Comparison of ENCODE assay signal across 9 cellular contexts in genomic region chr3:48478631-48479555, GRCh38. TPM values are rescaled to one million over a fixed set of nuclear protein-coding genes. Genes with fewer than 3 reads are reported as not detected.
DNase-seq lines count a peak whose midpoint lies in the region; ATAC-seq, FAIRE-seq and TF ChIP-seq lines count a peak whose summit lies in the region.
"Had no signal": no experiment of that assay in that cellular context is flagged by ENCODE, and none has a peak within 500 bp of the region (broad histone marks: within the 10 kb centered on the region; RNA-seq: fewer than 3 reads in every experiment).

No MANE protein-coding gene starts in this region.

- H3K79me2 ChIP-seq in K562 (ENCODE audit: control insufficient read depth, insufficient read depth, low read length): no peaks in the 10 kb centered on the region

- TF ChIP-seq POLR2A in K562 (conservative IDR thresholded peaks at IDR 0.05): no peak

- H3K4me1 Mint-ChIP-seq in T-helper 17 cell: peaks cover 33% of the 10 kb centered on the region

- H3K9ac ChIP-seq in K562 (ENCODE audit: insufficient read depth in 1 of 2, low read depth in 2 of 2, low read length in 2 of 2): no peak overlapping the region

- no peaks in the 10 kb centered on the region for H3K27me3 Mint-ChIP-seq in T-helper 17 cell

- no peaks in the 10 kb centered on the region for H4K20me1 ChIP-seq in K562 (replicated peaks; ENCODE audit: control insufficient read depth, insufficient read depth, low read length)

- no peaks in the 10 kb centered on the region for H3K36me3 ChIP-seq in K562 (ENCODE audit: control insufficient read depth, insufficient read depth, low read length)

- peak overlapping the region; percentile 95 for H3K4me3 Mint-ChIP-seq in T-helper 17 cell

- no peak overlapping the region for H3K4me3 ChIP-seq in K562

- FAIRE-seq in GM19239 (lab: Jason Lieb, UNC): peak; percentile 94
- no peak for FAIRE-seq in K562 (lab: Jason Lieb, UNC)

- no peak for TF ChIP-seq EP300 in K562 (IDR thresholded peaks at IDR 0.05; ENCODE audit: low read length)

- peak; percentile 90 for ATAC-seq in T-helper 17 cell
- peak; percentile 31; the same call in 1 of the 3 replicates for ATAC-seq in K562
- ATAC-seq in GM19035 (IDR thresholded peaks at IDR 0.05; ENCODE audit: unreplicated experiment): no peak
- ATAC-seq in GM19351 (IDR thresholded peaks at IDR 0.05; ENCODE audit: unreplicated experiment): no peak

- no peak for TF ChIP-seq RAD21 in K562 (CRISPR knock-in tag; conservative IDR thresholded peaks at IDR 0.05 in 1 of 2, IDR thresholded peaks at IDR 0.05 in 1 of 2)

- H3K27ac ChIP-seq in K562 (ENCODE audit: extremely low read depth, low read depth, low read length): no peak overlapping the region

- POLR2A ChIA-PET in K562 (lab: Yijun Ruan, JAX): no interaction called here

- peak overlapping the region; percentile 97 for H3K27ac Mint-ChIP-seq in T-helper 17 cell

- H2AFZ ChIP-seq in K562 (ENCODE audit: low read depth, low read length): no peak overlapping the region

- H3K9me1 ChIP-seq in K562 (ENCODE audit: control insufficient read depth, insufficient read depth, low read length): no peaks in the 10 kb centered on the region

- no peaks in the 10 kb centered on the region for H3K27me3 ChIP-seq in K562 (ENCODE audit: control insufficient read depth in 2 of 2, insufficient read depth in 2 of 2, low read length in 2 of 2)

- peaks cover 0 to 9% of the 10 kb centered on the region in 2 experiments; a peak in 3 of 5 replicates for H3K4me1 ChIP-seq in K562 (replicated peaks in 1 of 2; ENCODE audit: control insufficient read depth in 2 of 2, insufficient read depth in 2 of 2, low read length in 2 of 2)

- H3K9me3 ChIP-seq in T-helper 17 cell (ENCODE audit: control insufficient read depth, low read length, poor library complexity, severe bottlenecking): no peaks in the 10 kb centered on the region
- H3K9me3 ChIP-seq in K562 (replicated peaks; ENCODE audit: control insufficient read depth, insufficient read depth, low read depth, low read length): no peaks in the 10 kb centered on the region

- 61% methylated on average over 15 of the region's 19 CpGs for WGBS in K562 (ENCODE audit: insufficient coverage, low coverage, missing lambda C conversion rate)

- H3K36me3 Mint-ChIP-seq in T-helper 17 cell (ENCODE audit: low read depth): peaks cover 5% of the 10 kb centered on the region

- no peak for DNase-seq in GM19239 (ENCODE audit: insufficient read length, low spot score)
- peak in 2 of 3 donors; percentile 35 to 45 for DNase-seq in T-helper 17 cell
- DNase-seq in K562 (ENCODE audit: extremely low read depth in 1 of 4, low spot score in 3 of 4): no peak
- peak; percentile 14 to 43 for DNase-seq in stimulated activated CD8-positive, alpha-beta memory T cell treated with anti-CD3 and anti-CD28 coated beads, Interleukin-15, amount 100 ng/mL, for 4 hours (ENCODE audit: low read depth in 2 of 2)
- no peak for DNase-seq in G401 (ENCODE audit: low spot score)
- DNase-seq in HT-29 (ENCODE audit: low spot score): no peak
- DNase-seq: anterior cingulate cortex had no signal

- TF ChIP-seq CTCF in K562 (IDR thresholded peaks at IDR 0.05 in 2 of 3, conservative IDR thresholded peaks at IDR 0.05 in 1 of 3; ENCODE audit: insufficient read depth in 2 of 3, low read depth in 1 of 3, low read length in 3 of 3): no peak

- intact Hi-C loops in K562 (cut with micrococcal nuclease): no loop called here

- H3K4me2 ChIP-seq in K562 (ENCODE audit: insufficient read depth, low read length): no peak overlapping the region

- BruUV-seq in K562 (replicated peaks; lab: Mats Ljungman, UMichigan): no TSS peak

- CTCF ChIA-PET in K562 (lab: Yijun Ruan, JAX; ENCODE audit: low intra/inter-chr PET ratio): no interaction called here

- in situ Hi-C loops in K562 (cut with MboI) (no loop called here), G401 (cut with HindIII; ENCODE audit: low sequenced_read_pairs) (no loop called here)

RNA-seq across cellular contexts. Expression of gene SHISA5, which starts 25.1 kb away (rescaled TPM):
- total RNA-seq in T-helper 17 cell (100 to 1,000 TPM; 148 to 188 TPM), K562 (2014; rRNA removed) (58.8 and 85.0 TPM in 2 replicates), K562 (2014; rRNA removed; fragmentation: Illumina TruSeq; extraction: Trizol) (29.4 and 33.9 TPM in 2 replicates), K562 (2015; rRNA removed; fragmentation: Illumina TruSeq; extraction: Trizol) (49.8 and 50.3 TPM in 2 replicates), K562 (2021) (85.8 and 88.2 TPM in 2 replicates)
- total RNA-seq in K562 (2011; cell fraction: chromatin; rRNA removed; ENCODE audit: low replicate concordance): 19.3 and 51.6 TPM in 2 replicates
- 59.0 and 75.2 TPM in 2 replicates for total RNA-seq in K562 (2011; cell fraction: nucleolus; rRNA removed)
- total RNA-seq in K562 (2011; cell fraction: nucleoplasm; rRNA removed): 67.4 and 91.0 TPM in 2 replicates
- polyA plus RNA-seq in K562 (2011; rRNA removed) (56.1 and 69.6 TPM in 2 replicates), K562 (2014; fragmentation: Illumina TruSeq; extraction: Trizol) (62.2 and 92.3 TPM in 2 replicates), K562 (2014; fragmentation: Nextera tagmentation; extraction: Ambion mirVana) (10 to 100 TPM in 1 of 2 experiments, 1 to 10 TPM in 1; 8.4 to 11.4 TPM), K562 (2014; rRNA removed) (56.5 and 68.2 TPM in 2 replicates)
- 99.2 and 188 TPM in 2 replicates for polyA plus RNA-seq in K562 (2011; cell fraction: cytosol; rRNA removed)
- polyA plus RNA-seq in K562 (2011; cell fraction: nucleus; rRNA removed): 42.4 and 47.4 TPM in 2 replicates
- 75.9 and 100 TPM in 2 replicates for polyA plus RNA-seq in K562 (2012)
- 24.3 and 33.3 TPM in 2 replicates for polyA minus RNA-seq in K562 (2011; rRNA and poly(A)+ RNA removed)
- 50.5 and 53.7 TPM in 2 replicates for polyA minus RNA-seq in K562 (2011; cell fraction: cytosol; rRNA and poly(A)+ RNA removed)
- polyA minus RNA-seq in K562 (2011; cell fraction: nucleus; rRNA and poly(A)+ RNA removed): 9.3 and 10.4 TPM in 2 replicates
- 115 and 124 TPM in 2 replicates for total RNA-seq in G401 (2014; rRNA removed; shearing (Covaris generic))
- total RNA-seq in HT-29 (2014; rRNA removed; shearing (Covaris generic)): 83.6 and 85.4 TPM in 2 replicates

RNA-seq across cellular contexts. Expression of gene ATRIP, which starts 32.4 kb away (rescaled TPM):
- total RNA-seq in T-helper 17 cell (1 to 10 TPM; 7.6 to 9.3 TPM), K562 (2014; rRNA removed) (10.4 and 14.1 TPM in 2 replicates), K562 (2014; rRNA removed; fragmentation: Illumina TruSeq; extraction: Trizol) (15.7 and 19.6 TPM in 2 replicates), K562 (2015; rRNA removed; fragmentation: Illumina TruSeq; extraction: Trizol) (15.3 and 17.4 TPM in 2 replicates), K562 (2021) (13.9 and 14.1 TPM in 2 replicates)
- total RNA-seq in K562 (2011; cell fraction: chromatin; rRNA removed; ENCODE audit: low replicate concordance): 31.8 and 48.5 TPM in 2 replicates
- 22.1 and 30.9 TPM in 2 replicates for total RNA-seq in K562 (2011; cell fraction: nucleolus; rRNA removed)
- 15.6 and 21.9 TPM in 2 replicates for total RNA-seq in K562 (2011; cell fraction: nucleoplasm; rRNA removed)
- polyA plus RNA-seq in K562 (2011; rRNA removed) (10.1 and 10.5 TPM in 2 replicates), K562 (2014; fragmentation: Illumina TruSeq; extraction: Trizol) (15.2 and 15.6 TPM in 2 replicates), K562 (2014; fragmentation: Nextera tagmentation; extraction: Ambion mirVana) (1 to 10 TPM; 1.7 to 2.3 TPM), K562 (2014; rRNA removed) (9.2 and 10.0 TPM in 2 replicates)
- 10.1 and 14.1 TPM in 2 replicates for polyA plus RNA-seq in K562 (2011; cell fraction: cytosol; rRNA removed)
- 26.8 and 42.6 TPM in 2 replicates for polyA plus RNA-seq in K562 (2011; cell fraction: nucleus; rRNA removed)
- 7.9 and 10.1 TPM in 2 replicates for polyA plus RNA-seq in K562 (2012)
- polyA minus RNA-seq in K562 (2011; rRNA and poly(A)+ RNA removed): 14.9 and 17.0 TPM in 2 replicates
- 9.5 and 9.7 TPM in 2 replicates for polyA minus RNA-seq in K562 (2011; cell fraction: cytosol; rRNA and poly(A)+ RNA removed)
- 12.8 and 14.1 TPM in 2 replicates for polyA minus RNA-seq in K562 (2011; cell fraction: nucleus; rRNA and poly(A)+ RNA removed)
- 10.8 and 12.6 TPM in 2 replicates for total RNA-seq in G401 (2014; rRNA removed; shearing (Covaris generic))
- total RNA-seq in HT-29 (2014; rRNA removed; shearing (Covaris generic)): 6.7 and 7.7 TPM in 2 replicates

RNA-seq across cellular contexts. Expression of gene TMA7, which starts 38.8 kb away (rescaled TPM):
- total RNA-seq in T-helper 17 cell: 100 to 1,000 TPM; 226 to 233 TPM
- 33.0 and 39.7 TPM in 2 replicates for total RNA-seq in K562 (2011; cell fraction: chromatin; rRNA removed; ENCODE audit: low replicate concordance)
- total RNA-seq in K562 (2011; cell fraction: nucleolus; rRNA removed): 42.8 and 52.5 TPM in 2 replicates
- total RNA-seq in K562 (2011; cell fraction: nucleoplasm; rRNA removed): 61.4 and 82.2 TPM in 2 replicates
- 587 and 775 TPM in 2 replicates for total RNA-seq in K562 (2014; rRNA removed)
- 389 and 394 TPM in 2 replicates for total RNA-seq in K562 (2014; rRNA removed; fragmentation: Illumina TruSeq; extraction: Trizol)
- 476 and 486 TPM in 2 replicates for total RNA-seq in K562 (2015; rRNA removed; fragmentation: Illumina TruSeq; extraction: Trizol)
- total RNA-seq in K562 (2021): 201 and 209 TPM in 2 replicates
- 160 and 232 TPM in 2 replicates for polyA plus RNA-seq in K562 (2011; rRNA removed)
- 25.9 and 86.1 TPM in 2 replicates for polyA plus RNA-seq in K562 (2011; cell fraction: cytosol; rRNA removed)
- 42.3 and 57.7 TPM in 2 replicates for polyA plus RNA-seq in K562 (2011; cell fraction: nucleus; rRNA removed)
- 188 and 520 TPM in 2 replicates for polyA plus RNA-seq in K562 (2012)
- 318 and 361 TPM in 2 replicates for polyA plus RNA-seq in K562 (2014; fragmentation: Illumina TruSeq; extraction: Trizol)
- polyA plus RNA-seq in K562 (2014; fragmentation: Nextera tagmentation; extraction: Ambion mirVana): 100 to 1,000 TPM; 835 to 942 TPM
- polyA plus RNA-seq in K562 (2014; rRNA removed): 810 and 1,003 TPM in 2 replicates
- 32.1 and 43.5 TPM in 2 replicates for polyA minus RNA-seq in K562 (2011; rRNA and poly(A)+ RNA removed)
- 17.8 and 24.1 TPM in 2 replicates for polyA minus RNA-seq in K562 (2011; cell fraction: cytosol; rRNA and poly(A)+ RNA removed)
- 19.9 and 32.4 TPM in 2 replicates for polyA minus RNA-seq in K562 (2011; cell fraction: nucleus; rRNA and poly(A)+ RNA removed)
- total RNA-seq in G401 (2014; rRNA removed; shearing (Covaris generic)): 770 and 948 TPM in 2 replicates
- 173 and 180 TPM in 2 replicates for total RNA-seq in HT-29 (2014; rRNA removed; shearing (Covaris generic))

RNA-seq across cellular contexts. Expression of gene CCDC51, which starts 39.0 kb away (rescaled TPM):
- total RNA-seq in T-helper 17 cell (1 to 10 TPM; 4.1 TPM), K562 (2014; rRNA removed) (17.4 and 20.8 TPM in 2 replicates), K562 (2014; rRNA removed; fragmentation: Illumina TruSeq; extraction: Trizol) (10.2 and 14.0 TPM in 2 replicates), K562 (2015; rRNA removed; fragmentation: Illumina TruSeq; extraction: Trizol) (17.3 and 18.6 TPM in 2 replicates), K562 (2021) (12.8 and 15.7 TPM in 2 replicates)
- 2.8 and 4.0 TPM in 2 replicates for total RNA-seq in K562 (2011; cell fraction: chromatin; rRNA removed; ENCODE audit: low replicate concordance)
- 2.8 and 3.0 TPM in 2 replicates for total RNA-seq in K562 (2011; cell fraction: nucleolus; rRNA removed)
- 3.9 and 4.0 TPM in 2 replicates for total RNA-seq in K562 (2011; cell fraction: nucleoplasm; rRNA removed)
- polyA plus RNA-seq in K562 (2011; rRNA removed) (16.0 and 16.5 TPM in 2 replicates), K562 (2014; fragmentation: Illumina TruSeq; extraction: Trizol) (15.7 and 18.0 TPM in 2 replicates), K562 (2014; fragmentation: Nextera tagmentation; extraction: Ambion mirVana) (1 to 10 TPM; 6.5 to 6.8 TPM), K562 (2014; rRNA removed) (16.5 and 18.0 TPM in 2 replicates)
- 17.1 and 20.0 TPM in 2 replicates for polyA plus RNA-seq in K562 (2011; cell fraction: cytosol; rRNA removed)
- polyA plus RNA-seq in K562 (2011; cell fraction: nucleus; rRNA removed): 7.2 and 8.2 TPM in 2 replicates
- polyA plus RNA-seq in K562 (2012): 12.6 and 14.9 TPM in 2 replicates
- 8.6 and 10.2 TPM in 2 replicates for polyA minus RNA-seq in K562 (2011; rRNA and poly(A)+ RNA removed)
- polyA minus RNA-seq in K562 (2011; cell fraction: cytosol; rRNA and poly(A)+ RNA removed): 2.4 and 7.1 TPM in 2 replicates
- 1.3 and 1.6 TPM in 2 replicates for polyA minus RNA-seq in K562 (2011; cell fraction: nucleus; rRNA and poly(A)+ RNA removed)
- 21.3 and 30.0 TPM in 2 replicates for total RNA-seq in G401 (2014; rRNA removed; shearing (Covaris generic))
- 19.1 and 24.3 TPM in 2 replicates for total RNA-seq in HT-29 (2014; rRNA removed; shearing (Covaris generic))

RNA-seq across cellular contexts. Expression of gene PLXNB1, which starts 49.0 kb away (rescaled TPM):
- total RNA-seq in T-helper 17 cell (1 to 10 TPM; 2.4 to 4.1 TPM), K562 (2014; rRNA removed) (11.2 and 12.7 TPM in 2 replicates), K562 (2014; rRNA removed; fragmentation: Illumina TruSeq; extraction: Trizol) (2.1 and 3.9 TPM in 2 replicates), K562 (2015; rRNA removed; fragmentation: Illumina TruSeq; extraction: Trizol) (6.0 and 6.3 TPM in 2 replicates), K562 (2021) (11.4 and 13.9 TPM in 2 replicates)
- 67.7 and 204 TPM in 2 replicates for total RNA-seq in K562 (2011; cell fraction: chromatin; rRNA removed; ENCODE audit: low replicate concordance)
- total RNA-seq in K562 (2011; cell fraction: nucleolus; rRNA removed): 92.2 and 100 TPM in 2 replicates
- 59.2 and 60.7 TPM in 2 replicates for total RNA-seq in K562 (2011; cell fraction: nucleoplasm; rRNA removed)
- polyA plus RNA-seq in K562 (2011; rRNA removed) (6.0 and 16.7 TPM in 2 replicates), K562 (2014; fragmentation: Illumina TruSeq; extraction: Trizol) (7.3 and 9.2 TPM in 2 replicates), K562 (2014; fragmentation: Nextera tagmentation; extraction: Ambion mirVana) (under 1 TPM; 0.17 to 0.24 TPM), K562 (2014; rRNA removed) (10.6 and 17.4 TPM in 2 replicates)
- polyA plus RNA-seq in K562 (2011; cell fraction: cytosol; rRNA removed): 10.8 and 14.2 TPM in 2 replicates
- polyA plus RNA-seq in K562 (2011; cell fraction: nucleus; rRNA removed): 106 and 120 TPM in 2 replicates
- 11.5 and 18.7 TPM in 2 replicates for polyA plus RNA-seq in K562 (2012)
- polyA minus RNA-seq in K562 (2011; rRNA and poly(A)+ RNA removed): 5.0 and 8.2 TPM in 2 replicates
- polyA minus RNA-seq in K562 (2011; cell fraction: cytosol; rRNA and poly(A)+ RNA removed): 10.0 and 12.9 TPM in 2 replicates
- 27.1 and 27.3 TPM in 2 replicates for polyA minus RNA-seq in K562 (2011; cell fraction: nucleus; rRNA and poly(A)+ RNA removed)
- total RNA-seq in G401 (2014; rRNA removed; shearing (Covaris generic)): 10.7 and 23.5 TPM in 2 replicates
- 194 and 209 TPM in 2 replicates for total RNA-seq in HT-29 (2014; rRNA removed; shearing (Covaris generic))

Comparison
In these comparisons a context has a peak if more than half of its experiments do, and no peak if none do; other contexts are left out.
1. DNase-seq: peak in T-helper 17 cell (2 of 3) and stimulated activated CD8-positive, alpha-beta memory T cell treated with anti-CD3 and anti-CD28 coated beads, Interleukin-15, amount 100 ng/mL, for 4 hours (2 of 2); none in GM19239 (single experiment), K562 (0 of 4), G401 (single experiment) and HT-29 (single experiment).
2. ATAC-seq: peak in T-helper 17 cell (single experiment) and K562 (single experiment); none in GM19035 (single experiment) and GM19351 (single experiment).